ENCODE assay signal across 7 cellular contexts in the genomic region with DNA sequence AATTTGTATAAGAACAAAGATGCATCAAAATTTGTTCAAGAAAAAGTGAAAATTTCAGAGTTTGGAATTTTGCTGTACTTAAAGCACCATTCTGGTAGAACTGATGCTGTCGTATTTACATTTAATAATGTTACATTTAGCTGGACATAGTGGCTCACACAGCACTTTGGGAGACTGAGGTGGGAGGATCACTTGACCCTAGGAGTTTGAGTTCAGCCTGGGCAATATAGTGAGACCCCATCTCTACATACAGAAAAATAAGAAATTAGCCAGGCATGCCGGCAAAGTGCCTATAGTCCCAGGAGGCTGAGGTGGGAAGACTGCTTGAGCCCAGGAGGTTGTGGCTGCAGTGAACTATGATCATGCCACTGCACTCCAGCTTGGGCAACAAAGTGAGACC.
"Had no signal": no experiment of that assay in that cellular context is flagged by ENCODE, and none has a peak within 500 bp of the region (broad histone marks: within the 10 kb centered on the region; RNA-seq: fewer than 3 reads in every experiment).

No MANE protein-coding gene starts in this region.

- H3K27me3 Mint-ChIP-seq: IgD-negative memory B cell had no signal

- H3K4me2 ChIP-seq: KMS-11 had no signal

- H3K27ac ChIP-seq: HL-60, KMS-11 had no signal

- H3K9ac ChIP-seq: KMS-11 had no signal

- H3K36me3 Mint-ChIP-seq: IgD-negative memory B cell had no signal

- DNase-seq: IMR-90, KBM-7, KG1 had no signal

- FAIRE-seq: HTR-8/SVneo had no signal

- H3K9me3 Mint-ChIP-seq: IgD-negative memory B cell had no signal

- H3K4me3 Mint-ChIP-seq: IgD-negative memory B cell had no signal
